14 cellular contexts compared by ENCODE assay signal in genomic region chr20:3902041-3902440, GRCh38. TPM values are rescaled to one million over a fixed set of nuclear protein-coding genes. Genes with fewer than 3 reads are reported as not detected.
A peak's percentile ranks its signal among the peaks of the same experiment; 100 is the strongest.
DNase-seq lines count a peak whose midpoint lies in the region; ATAC-seq and TF ChIP-seq lines count a peak whose summit lies in the region.
"Had no signal": no experiment of that assay in that cellular context is flagged by ENCODE, and none has a peak within 500 bp of the region (broad histone marks: within the 10 kb centered on the region; RNA-seq: fewer than 3 reads in every experiment).

No MANE protein-coding gene starts in this region.

- TF ChIP-seq POLR2A in spleen (IDR thresholded peaks at IDR 0.05): no peak

- POLR2A ChIA-PET in T-cell (lab: Charles Lee): interaction anchor here (0.7 kb wide), 2 partner anchors 106 to 1031 kb away, joined by 3 to 9 read pairs; no protein-coding TSS in a partner anchor

- peak overlapping the region; percentile 1 for H3K4me3 ChIP-seq in fibroblast of the aortic adventitia (ENCODE audit: low read depth, low read length)
- peak overlapping the region in 3 of 8 donors; percentile 5 to 43 (median 11) for H3K4me3 ChIP-seq in spleen

- peaks cover 41% of the 10 kb centered on the region for H3K4me1 Mint-ChIP-seq in T-helper 2 cell treated with Interferon-gamma antibody and Interleukin-4, amounts not matched to agents 5 μg/mL and 100 μg/mL, for 36 hours (ENCODE audit: low read depth)
- H3K4me1 Mint-ChIP-seq in T-cell: peaks cover 77 to 88% (median 79%) of the 10 kb centered on the region in 3 donors

- no peak for DNase-seq in T-helper 2 cell treated with Interferon-gamma antibody and Interleukin-4, amounts not matched to agents 5 μg/mL and 100 μg/mL, for 36 hours (ENCODE audit: low spot score)
- no peak for DNase-seq in T-helper 2 cell
- no peak for DNase-seq in T-cell
- no peak for DNase-seq in fibroblast of the aortic adventitia (ENCODE audit: low read depth)
- no peak for DNase-seq in spleen
- no peak for DNase-seq in C1 segment of cervical spinal cord (lab: John Stamatoyannopoulos, UW)
- no peak for DNase-seq in DMS53 (lab: John Stamatoyannopoulos, UW)
- DNase-seq in NCI-H82 (lab: John Stamatoyannopoulos, UW): no peak
- DNase-seq: 8988T; activated CD4-positive, CD25-positive, alpha-beta regulatory T cell treated with anti-CD3 and anti-CD28 coated beads, Interleukin-2, amount 50 U/mL, for 72 hours; MM.1S; NCI-H510A; Right ventricle myocardium superior; stimulated activated CD4-positive, alpha-beta T cell treated with anti-CD3 and anti-CD28 coated beads, Interleukin-12 subunit alpha, Interleukin-12 subunit beta, amount 100 ng/mL, for 4 hours had no signal

- CTCF ChIA-PET in T-cell (lab: Charles Lee): interaction anchor here in 1 of 2 donors (0.7 to 1.2 kb wide), 3 partner anchors 9 to 47 kb away, joined by 3 to 4 read pairs (median 4); no protein-coding TSS in a partner anchor

- H3K9me3 Mint-ChIP-seq in T-helper 2 cell treated with Interferon-gamma antibody and Interleukin-4, amounts not matched to agents 5 μg/mL and 100 μg/mL, for 36 hours: no peaks in the 10 kb centered on the region
- H3K9me3 Mint-ChIP-seq in T-cell: no peaks in the 10 kb centered on the region

- TF ChIP-seq CTCF in fibroblast of the aortic adventitia (IDR thresholded peaks at IDR 0.05; ENCODE audit: insufficient read depth, low read length) (no peak), spleen (IDR thresholded peaks at IDR 0.05 in 8 of 11, conservative IDR thresholded peaks at IDR 0.05 in 3 of 11) (no peak)

- H3K9me3 ChIP-seq in spleen: no peaks in the 10 kb centered on the region

- peak overlapping the region; percentile 45 for H3K4me3 Mint-ChIP-seq in T-helper 2 cell treated with Interferon-gamma antibody and Interleukin-4, amounts not matched to agents 5 μg/mL and 100 μg/mL, for 36 hours
- peak overlapping the region in 1 of 3 donors; percentile 60 for H3K4me3 Mint-ChIP-seq in T-cell

- H3K4me1 ChIP-seq in spleen: peaks cover 43 to 100% (median 94%) of the 10 kb centered on the region in 6 donors

- 73 to 80% (median 77%) methylated on average over 7 of the region's 7 CpGs for WGBS in spleen, 5 donors

- ATAC-seq in T-cell (replicated peaks in 1 of 4): no peak

- peaks cover 11% of the 10 kb centered on the region for H3K36me3 Mint-ChIP-seq in T-helper 2 cell treated with Interferon-gamma antibody and Interleukin-4, amounts not matched to agents 5 μg/mL and 100 μg/mL, for 36 hours (ENCODE audit: low read depth)
- peaks cover 1% of the 10 kb centered on the region for H3K36me3 Mint-ChIP-seq in T-cell

- peaks cover 0 to 2% (median 0%) of the 10 kb centered on the region in 6 donors for H3K36me3 ChIP-seq in spleen

- no peak overlapping the region for H3K27ac Mint-ChIP-seq in T-helper 2 cell treated with Interferon-gamma antibody and Interleukin-4, amounts not matched to agents 5 μg/mL and 100 μg/mL, for 36 hours
- peak overlapping the region; percentile 3 to 75 for H3K27ac Mint-ChIP-seq in T-cell

- H3K27me3 ChIP-seq in spleen (replicated peaks in 1 of 7): no peaks in the 10 kb centered on the region

- peak overlapping the region in 6 of 8 donors; percentile 69 to 84 (median 72) for H3K27ac ChIP-seq in spleen

- no peaks in the 10 kb centered on the region for H3K27me3 Mint-ChIP-seq in T-helper 2 cell treated with Interferon-gamma antibody and Interleukin-4, amounts not matched to agents 5 μg/mL and 100 μg/mL, for 36 hours (ENCODE audit: low read depth)
- no peaks in the 10 kb centered on the region for H3K27me3 Mint-ChIP-seq in T-cell

- intact Hi-C loops in spleen (cut with DNase I; ENCODE audit: low total_unique reads): loop anchor here (5.0 kb wide), 1 partner anchor 110 kb away; no protein-coding TSS in a partner anchor

RNA-seq across cellular contexts. Expression of gene PANK2, which starts 12.9 kb away (rescaled TPM):
- total RNA-seq in T-cell: 10 to 100 TPM; 45.0 to 67.0 (median 63.6) TPM
- total RNA-seq in fibroblast of the aortic adventitia (ENCODE audit: low replicate concordance): 54.9 and 102 TPM in 2 replicates
- 10 to 100 TPM; 45.5 to 74.4 (median 67.9) TPM for total RNA-seq in spleen
- 10 to 100 TPM; 23.0 to 36.2 (median 32.3) TPM for polyA plus RNA-seq in spleen

RNA-seq across cellular contexts. Expression of gene MAVS, which starts 55.4 kb away (rescaled TPM):
- total RNA-seq in T-cell (10 to 100 TPM; 25.7 to 46.9 (median 43.3) TPM), fibroblast of the aortic adventitia (ENCODE audit: low replicate concordance) (16.4 and 23.7 TPM in 2 replicates), spleen (10 to 100 TPM; 27.2 to 45.0 (median 41.0) TPM)
- polyA plus RNA-seq in spleen: 10 to 100 TPM in 1 of 3 donors, 1 to 10 TPM in 2; 4.1 to 18.5 (median 5.2) TPM
